In genomic region chr19:13441810-13442512, GRCh38 we compare ENCODE assay signal across 8 cellular contexts.
DNase-seq lines count a peak whose midpoint lies in the region; ATAC-seq, FAIRE-seq and TF ChIP-seq lines count a peak whose summit lies in the region.

No MANE protein-coding gene starts in this region.

- TF ChIP-seq POLR2A in HepG2 (IDR thresholded peaks at IDR 0.05; ENCODE audit: insufficient read depth in 1 of 2, low read depth in 2 of 2, low read length in 2 of 2), result no peak

- H3K9me3 ChIP-seq in PC-9 (ENCODE audit: insufficient read depth, low read depth), result no peaks in the 10 kb centered on the region
- H3K9me3 ChIP-seq in HepG2 (ENCODE audit: low read length), result no peaks in the 10 kb centered on the region

- no peaks in the 10 kb centered on the region for H3K4me1 Mint-ChIP-seq in activated naive CD4-positive, alpha-beta T cell treated with anti-CD3 and anti-CD28 coated beads, Interleukin-2, amount 10 ng/mL, durations not matched to agents 7 days and 5 days

- in situ Hi-C loops in GM13976 (cut with MboI; ENCODE audit: low sequenced_read_pairs, unreplicated experiment) (no loop called here), HepG2 (cut with HindIII; ENCODE audit: extremely low pct_ligation_motif_present, low pct_unique_long_range_greater_than_20kb) (no loop called here)

- H4K20me1 ChIP-seq in PC-9 (ENCODE audit: insufficient read depth) (no peaks in the 10 kb centered on the region), HepG2 (ENCODE audit: insufficient read depth, low read length) (no peaks in the 10 kb centered on the region)

- no peak overlapping the region for H3K4me3 Mint-ChIP-seq in activated naive CD4-positive, alpha-beta T cell treated with anti-CD3 and anti-CD28 coated beads, Interleukin-2, amount 10 ng/mL, durations not matched to agents 7 days and 5 days

- BruUV-seq in PC-9 (replicated peaks; lab: Mats Ljungman, UMichigan), result no TSS peak
- BruUV-seq in HepG2 (replicated peaks; lab: Mats Ljungman, UMichigan), result no TSS peak

- H2AFZ ChIP-seq in PC-9, result no peak overlapping the region
- H2AFZ ChIP-seq in HepG2 (ENCODE audit: low read length), result no peak overlapping the region

- no peaks in the 10 kb centered on the region for H3K36me3 Mint-ChIP-seq in activated naive CD4-positive, alpha-beta T cell treated with anti-CD3 and anti-CD28 coated beads, Interleukin-2, amount 10 ng/mL, durations not matched to agents 7 days and 5 days

- H3K4me3 ChIP-seq in PC-9 (no peak overlapping the region), HepG2 (replicated peaks in 1 of 3; ENCODE audit: insufficient read depth in 1 of 3, low read depth in 2 of 3, low read length in 3 of 3) (no peak overlapping the region)

- peak; percentile 52 for DNase-seq in GM13976 (ENCODE audit: low spot score)
- peak; percentile 12 to 43 for DNase-seq in PC-9
- peak; percentile 71 for DNase-seq in activated naive CD4-positive, alpha-beta T cell treated with anti-CD3 and anti-CD28 coated beads, Interleukin-2, amount 10 ng/mL, durations not matched to agents 7 days and 5 days
- peak; percentile 35 for DNase-seq in HepG2 (ENCODE audit: low spot score)
- no peak for DNase-seq in NCI-H1417 (lab: John Stamatoyannopoulos, UW)
- DNase-seq in foreskin melanocyte, result no peak

- H3K9me3 Mint-ChIP-seq in activated naive CD4-positive, alpha-beta T cell treated with anti-CD3 and anti-CD28 coated beads, Interleukin-2, amount 10 ng/mL, durations not matched to agents 7 days and 5 days, result peaks cover 8% of the 10 kb centered on the region

- H3K36me3 ChIP-seq in PC-9 (ENCODE audit: low read depth), result no peaks in the 10 kb centered on the region
- no peaks in the 10 kb centered on the region for H3K36me3 ChIP-seq in HepG2 (replicated peaks in 1 of 2; ENCODE audit: control insufficient read depth in 1 of 2, insufficient read depth in 2 of 2, low read length in 2 of 2)

- H3K4me1 ChIP-seq in PC-9 (replicated peaks; ENCODE audit: insufficient read depth) (no peaks in the 10 kb centered on the region), HepG2 (ENCODE audit: insufficient read depth, low read length) (no peaks in the 10 kb centered on the region)

- H3K27ac Mint-ChIP-seq in activated naive CD4-positive, alpha-beta T cell treated with anti-CD3 and anti-CD28 coated beads, Interleukin-2, amount 10 ng/mL, durations not matched to agents 7 days and 5 days, result no peak overlapping the region

- H3K9ac ChIP-seq in HepG2 (ENCODE audit: insufficient read depth, low read depth, low read length), result no peak overlapping the region

- POLR2A ChIA-PET in PC-9 (lab: Charles Lee; ENCODE audit: unreplicated experiment), result no interaction called here
- POLR2A ChIA-PET in HepG2 (lab: Yijun Ruan, JAX), result interaction anchor here (0.6 kb wide), 1 partner anchor 1650 kb away, joined by 3 read pairs; no protein-coding TSS in a partner anchor

- no peaks in the 10 kb centered on the region for H3K79me2 ChIP-seq in PC-9 (ENCODE audit: low read depth)
- H3K79me2 ChIP-seq in HepG2 (ENCODE audit: insufficient read depth, low read length), result no peaks in the 10 kb centered on the region

- FAIRE-seq in HepG2 (lab: Jason Lieb, UNC), result no peak

- CTCF ChIA-PET in PC-9 (lab: Charles Lee), result no interaction called here
- CTCF ChIA-PET in activated naive CD4-positive, alpha-beta T cell treated with anti-CD3 and anti-CD28 coated beads, Interleukin-2, amount 10 ng/mL, durations not matched to agents 7 days and 5 days (lab: Charles Lee), result interaction anchor here (1.1 kb wide), 1 partner anchor 13 kb away, joined by 3 read pairs; no protein-coding TSS in a partner anchor
- CTCF ChIA-PET in HepG2 (lab: Yijun Ruan, JAX; ENCODE audit: low intra/inter-chr PET ratio, low total read pairs), result no interaction called here

- no peaks in the 10 kb centered on the region for H3F3A ChIP-seq in PC-9 (ENCODE audit: insufficient read depth, low read depth)

- no peak for TF ChIP-seq EP300 in HepG2 (IDR thresholded peaks at IDR 0.05; ENCODE audit: low read depth in 2 of 2, low read length in 2 of 2)
- TF ChIP-seq EP300 in HepG2 (CRISPR knock-in tag; IDR thresholded peaks at IDR 0.05; ENCODE audit: borderline replicate concordance), result no peak

- H3K4me2 ChIP-seq in PC-9, result no peak overlapping the region
- no peak overlapping the region for H3K4me2 ChIP-seq in HepG2 (ENCODE audit: low read depth, low read length)

- no peaks in the 10 kb centered on the region for H3K9me2 ChIP-seq in PC-9 (ENCODE audit: insufficient read depth)

- H3K27me3 ChIP-seq in PC-9 (ENCODE audit: insufficient read depth, low read depth), result peaks cover 18% of the 10 kb centered on the region
- H3K27me3 ChIP-seq in HepG2 (ENCODE audit: control insufficient read depth in 1 of 2, insufficient read depth in 2 of 2, low read length in 2 of 2), result no peaks in the 10 kb centered on the region

- 21% methylated on average over 7 of the region's 10 CpGs for WGBS in HepG2 (ENCODE audit: low lambda C conversion rate)

- TF ChIP-seq CTCF in GM13976 (IDR thresholded peaks at IDR 0.05; ENCODE audit: borderline replicate concordance, control extremely low read depth, extremely low read depth, insufficient read depth, missing control alignments) (no peak), PC-9 (conservative IDR thresholded peaks at IDR 0.05) (no peak), HepG2 (CRISPR knock-in tag; IDR thresholded peaks at IDR 0.05) (no peak)

- intact Hi-C loops in PC-9 (cut with micrococcal nuclease; ENCODE audit: unreplicated experiment), result no loop called here
- intact Hi-C loops in HepG2 (cut with micrococcal nuclease; ENCODE audit: unreplicated experiment), result no loop called here

- H3K27ac ChIP-seq in PC-9 (no peak overlapping the region), HepG2 (ENCODE audit: extremely low read length, insufficient read depth, low read length) (no peak overlapping the region)

- ATAC-seq in HepG2 (0 out of 3 replicates have a peak, but pooled peaks have one; percentile 38), GM18498 (IDR thresholded peaks at IDR 0.05; ENCODE audit: unreplicated experiment) (no peak), HG02870 (IDR thresholded peaks at IDR 0.05; ENCODE audit: unreplicated experiment) (no peak)

- no peaks in the 10 kb centered on the region for H3K27me3 Mint-ChIP-seq in activated naive CD4-positive, alpha-beta T cell treated with anti-CD3 and anti-CD28 coated beads, Interleukin-2, amount 10 ng/mL, durations not matched to agents 7 days and 5 days

- TF ChIP-seq RAD21 in HepG2 (CRISPR knock-in tag; IDR thresholded peaks at IDR 0.05), result no peak

TF ChIP-seq in HepG2, 621 proteins besides CTCF, POLR2A, EP300 and RAD21 (continues in another document):
- 0 out of 2 replicates have a peak, but pooled peaks have one; percentile 3 for TF ChIP-seq ZNF7 (CRISPR knock-in tag; IDR thresholded peaks at IDR 0.05)
- TF ChIP-seq ZNF20 (CRISPR knock-in tag; IDR thresholded peaks at IDR 0.05), result no peak
- no peak for TF ChIP-seq PLSCR1 (CRISPR knock-in tag; IDR thresholded peaks at IDR 0.05; ENCODE audit: borderline replicate concordance)
- TF ChIP-seq SNAPC2 (CRISPR knock-in tag; IDR thresholded peaks at IDR 0.05), result no peak
- peak; percentile 52; the same call in 1 of the 2 replicates for TF ChIP-seq GATAD2A (CRISPR knock-in tag; IDR thresholded peaks at IDR 0.05)
- no peak for TF ChIP-seq SIX1 (CRISPR knock-in tag; IDR thresholded peaks at IDR 0.05; ENCODE audit: borderline replicate concordance)
- TF ChIP-seq KMT2A (CRISPR knock-in tag; IDR thresholded peaks at IDR 0.05), result no peak
- no peak for TF ChIP-seq SNAI1 (CRISPR knock-in tag; IDR thresholded peaks at IDR 0.05; ENCODE audit: borderline replicate concordance)
- TF ChIP-seq UBTF (CRISPR knock-in tag; IDR thresholded peaks at IDR 0.05), result no peak
- no peak for TF ChIP-seq CREB1 (IDR thresholded peaks at IDR 0.05)
- TF ChIP-seq CREB1 (CRISPR knock-in tag; IDR thresholded peaks at IDR 0.05), result no peak
- no peak for TF ChIP-seq PTBP1 (IDR thresholded peaks at IDR 0.05; ENCODE audit: low read depth, low read length, poor library complexity, severe bottlenecking)
- peak; percentile 53; the same call in 1 of the 2 replicates for TF ChIP-seq MIXL1 (CRISPR knock-in tag; IDR thresholded peaks at IDR 0.05)
- TF ChIP-seq CEBPB (IDR thresholded peaks at IDR 0.05; ENCODE audit: borderline replicate concordance, low read depth, low read length), result no peak
- TF ChIP-seq SP2 (CRISPR knock-in tag; IDR thresholded peaks at IDR 0.05), result no peak
- no peak for TF ChIP-seq CENPX (CRISPR knock-in tag; IDR thresholded peaks at IDR 0.05)
- TF ChIP-seq ZNF34 (CRISPR knock-in tag; IDR thresholded peaks at IDR 0.05; ENCODE audit: borderline replicate concordance), result no peak

Comparison
In these comparisons a context has a peak if more than half of its experiments do, and no peak if none do; other contexts are left out.
1. DNase-seq: peak in GM13976 (single experiment), PC-9 (2 of 2), activated naive CD4-positive, alpha-beta T cell treated with anti-CD3 and anti-CD28 coated beads, Interleukin-2, amount 10 ng/mL, durations not matched to agents 7 days and 5 days (single experiment) and HepG2 (single experiment); none in NCI-H1417 (0 of 3) and foreskin melanocyte (single experiment).